In genomic region chr1:171055966-171056643, GRCh38 we compare ENCODE assay signal across 18 cellular contexts. TPM values are rescaled to one million over a fixed set of nuclear protein-coding genes. Genes with fewer than 3 reads are reported as not detected.
"Had no signal": no experiment of that assay in that cellular context is flagged by ENCODE, and none has a peak within 500 bp of the region (broad histone marks: within the 10 kb centered on the region; RNA-seq: fewer than 3 reads in every experiment).

No MANE protein-coding gene starts in this region.

- H3K36me3 ChIP-seq: ascending aorta, left ventricle myocardium inferior, upper lobe of right lung had no signal

- ATAC-seq: right cardiac atrium; stimulated activated naive CD8-positive, alpha-beta T cell treated with anti-CD3 and anti-CD28 coated beads, Interleukin-15, Interleukin-2, amounts not matched to agents 100 U/mL and 50 U/mL, for 24 hours; upper lobe of right lung had no signal

- H3K27ac ChIP-seq: ascending aorta, left ventricle myocardium inferior, testis, upper lobe of right lung, VCaP had no signal

- H3K4me1 ChIP-seq: ascending aorta, left ventricle myocardium inferior, testis, upper lobe of right lung had no signal

- DNase-seq: activated CD4-positive, alpha-beta memory T cell treated with anti-CD3 and anti-CD28 coated beads, Interleukin-2, amount 10 ng/mL, durations not matched to agents 7 days and 5 days; activated naive CD4-positive, alpha-beta T cell treated with anti-CD3 and anti-CD28 coated beads, Interleukin-2, amount 10 ng/mL, durations not matched to agents 7 days and 5 days; activated T-cell treated with anti-CD3 and anti-CD28 coated beads, Interleukin-2, amount 50 U/mL, for 24 hours; dermis blood vessel endothelial cell; hippocampal formation; left ventricle myocardium inferior; mesendoderm; right cardiac atrium; small intestine; stimulated activated naive CD8-positive, alpha-beta T cell treated with anti-CD3 and anti-CD28 coated beads, Interleukin-15, Interleukin-2, amounts not matched to agents 100 U/mL and 50 U/mL, for 24 hours; T-helper 9 cell; testis; upper lobe of right lung had no signal

- H3K9me3 ChIP-seq: testis, upper lobe of right lung had no signal

- H3K27me3 ChIP-seq: ascending aorta, testis, upper lobe of right lung had no signal

- H3K4me3 ChIP-seq: ascending aorta, left ventricle myocardium inferior, testis, upper lobe of right lung had no signal

RNA-seq across cellular contexts. Expression of gene FMO3, which starts 34.6 kb away (rescaled TPM):
- total RNA-seq: activated CD4-positive, alpha-beta memory T cell treated with anti-CD3 and anti-CD28 coated beads, Interleukin-2, amount 10 ng/mL, durations not matched to agents 7 days and 5 days; dermis blood vessel endothelial cell; epithelial cell of proximal tubule; kidney epithelial cell; progenitor cell of endocrine pancreas had no signal
